22 cellular contexts compared by ENCODE assay signal in genomic region chr1:192260076-192260475, GRCh38. TPM values are rescaled to one million over a fixed set of nuclear protein-coding genes. Genes with fewer than 3 reads are reported as not detected.
"Had no signal": no experiment of that assay in that cellular context is flagged by ENCODE, and none has a peak within 500 bp of the region (broad histone marks: within the 10 kb centered on the region; RNA-seq: fewer than 3 reads in every experiment).

No MANE protein-coding gene starts in this region.

- H3K36me3 ChIP-seq: lower lobe of right lung, pancreas, right lobe of liver, stomach, upper lobe of left lung had no signal

- H3K9me3 ChIP-seq: lower lobe of right lung, pancreas, right lobe of liver, stomach, upper lobe of left lung had no signal

- ATAC-seq: activated T-cell treated with anti-CD3 and anti-CD28 coated beads, Interleukin-2, amount 50 U/mL, for 4 hours; lower lobe of right lung; natural killer cell; pancreas; right lobe of liver had no signal

- H3K4me3 ChIP-seq: lower lobe of right lung, pancreas, right lobe of liver, stomach, upper lobe of left lung had no signal

- FAIRE-seq: keratinocyte, pancreas, small intestine had no signal

- DNase-seq: activated CD4-positive, alpha-beta T cell treated with anti-CD3 and anti-CD28 coated beads, Interleukin-2, amount 50 U/mL, for 1 hour; activated CD4-positive, CD25-positive, alpha-beta regulatory T cell treated with anti-CD3 and anti-CD28 coated beads, Interleukin-2, amount 50 U/mL, for 72 hours; activated CD8-positive, alpha-beta memory T cell treated with anti-CD3 and anti-CD28 coated beads, Interleukin-2, amount 50 U/mL, for 4 hours; activated naive CD4-positive, alpha-beta T cell treated with anti-CD3 and anti-CD28 coated beads for 36 hours; activated T-cell treated with anti-CD3 and anti-CD28 coated beads, Interleukin-2, amount 50 U/mL, for 4 hours; anterior cingulate cortex; cerebellar nuclear complex; effector memory CD4-positive, alpha-beta T cell; foreskin melanocyte; glutamatergic neuron; hippocampal formation; lower lobe of right lung; natural killer cell; pancreas; right lobe of liver; small intestine; stimulated activated CD4-positive, alpha-beta T cell treated with anti-CD3 and anti-CD28 coated beads, Interleukin-15, amount 100 ng/mL, for 24 hours; stimulated activated CD4-positive, alpha-beta T cell treated with anti-CD3 and anti-CD28 coated beads, Interleukin-4, amount 100 ng/mL, for 1 hour; stomach; upper lobe of left lung had no signal

- H3K27me3 ChIP-seq: pancreas, right lobe of liver, stomach, upper lobe of left lung had no signal

- H3K27ac ChIP-seq: lower lobe of right lung, pancreas, right lobe of liver, stomach, upper lobe of left lung had no signal

- H3K4me1 ChIP-seq: lower lobe of right lung, pancreas, right lobe of liver, stomach, upper lobe of left lung had no signal

RNA-seq across cellular contexts. Expression of gene RGS21, which starts 56.7 kb away (rescaled TPM):
- total RNA-seq: activated naive CD4-positive, alpha-beta T cell treated with anti-CD3 and anti-CD28 coated beads for 36 hours; activated T-cell treated with anti-CD3 and anti-CD28 coated beads, Interleukin-2, amount 50 U/mL, for 4 hours; lower lobe of right lung; mesenteric fat pad; natural killer cell; pancreas; right lobe of liver; stomach; upper lobe of left lung had no signal
- polyA plus RNA-seq: keratinocyte, pancreas, small intestine, stomach had no signal
